In the genomic region with DNA sequence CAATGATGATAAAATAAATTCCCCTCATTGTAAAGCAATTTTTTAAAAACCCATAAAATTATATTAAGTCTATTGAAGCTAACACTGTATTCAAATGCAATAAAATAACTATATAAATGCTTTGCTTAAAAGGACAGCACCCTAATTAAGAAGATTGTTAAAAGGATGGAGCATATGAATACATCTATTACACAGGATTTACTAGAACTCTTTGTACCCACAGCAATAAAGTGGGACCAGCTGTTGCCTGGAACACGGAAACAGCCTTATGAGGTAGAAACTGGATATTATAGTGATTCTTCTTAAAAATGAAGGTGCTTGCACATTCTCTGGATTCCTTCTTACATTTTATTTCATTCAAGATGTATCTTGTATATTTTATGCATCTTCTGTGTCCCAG, we compare ENCODE assay signal across 23 cellular contexts.
"Had no signal": no experiment of that assay in that cellular context is flagged by ENCODE, and none has a peak within 500 bp of the region (broad histone marks: within the 10 kb centered on the region; RNA-seq: fewer than 3 reads in every experiment).

No MANE protein-coding gene starts in this region.

- ATAC-seq: effector memory CD8-positive, alpha-beta T cell; esophagus mucosa; pancreas; WTC11 had no signal

- H3K27ac ChIP-seq: pancreas, spleen had no signal

- H3K27ac Mint-ChIP-seq: activated naive CD8-positive, alpha-beta T cell; activated T-helper 2 cell treated with anti-CD3 and anti-CD28 coated beads, Interferon-gamma antibody, Interleukin-2, Interleukin-4, amounts not matched to agents 10 μg/mL and 5 μg/mL and 100 μg/mL, durations not matched to agents 14 hours and 24 hours and 36 hours; nephron progenitor cell; WTC11 had no signal

- H3K27me3 ChIP-seq: pancreas, spleen, transverse colon had no signal

- H3K36me3 ChIP-seq: left ventricle myocardium inferior, pancreas, spleen, transverse colon had no signal

- H3K9me3 ChIP-seq: left ventricle myocardium inferior, pancreas, spleen, transverse colon had no signal

- H3K4me1 ChIP-seq: pancreas, spleen had no signal

- H3K36me3 Mint-ChIP-seq: activated naive CD8-positive, alpha-beta T cell; WTC11 had no signal

- H3K9me3 Mint-ChIP-seq: activated T-helper 2 cell treated with anti-CD3 and anti-CD28 coated beads, Interferon-gamma antibody, Interleukin-2, Interleukin-4, amounts not matched to agents 10 μg/mL and 5 μg/mL and 100 μg/mL, durations not matched to agents 14 hours and 24 hours and 36 hours; effector memory CD8-positive, alpha-beta T cell had no signal

- H3K4me3 Mint-ChIP-seq: activated naive CD8-positive, alpha-beta T cell; effector memory CD8-positive, alpha-beta T cell; nephron progenitor cell; WTC11 had no signal

- H3K4me1 Mint-ChIP-seq: WTC11 had no signal

- DNase-seq: activated naive CD4-positive, alpha-beta T cell; activated T-cell treated with anti-CD3 and anti-CD28 coated beads, Interleukin-2, amount 50 U/mL, for 1 hour; central memory CD4-positive, alpha-beta T cell; effector memory CD8-positive, alpha-beta T cell; foreskin melanocyte; kidney; left ventricle myocardium inferior; mammary epithelial cell; nephron progenitor cell; spleen; stimulated activated CD4-positive, alpha-beta T cell treated with anti-CD3 and anti-CD28 coated beads, Interleukin-4, amount 100 ng/mL, for 1 hour; stimulated activated naive CD4-positive, alpha-beta T cell; T-helper 9 cell; transverse colon had no signal

- H3K4me3 ChIP-seq: left ventricle myocardium inferior, pancreas, spleen, transverse colon had no signal

- FAIRE-seq: astrocyte, colon, endothelial cell of umbilical vein, kidney, pancreas, urothelium cell line had no signal

- H3K27me3 Mint-ChIP-seq: activated naive CD8-positive, alpha-beta T cell; effector memory CD8-positive, alpha-beta T cell had no signal
